In genomic region chr9:18743976-18744375, GRCh38 we compare ENCODE assay signal across 15 cellular contexts.
"Had no signal": no experiment of that assay in that cellular context is flagged by ENCODE, and none has a peak within 500 bp of the region (broad histone marks: within the 10 kb centered on the region; RNA-seq: fewer than 3 reads in every experiment).

No MANE protein-coding gene starts in this region.

- H3K27ac ChIP-seq: breast epithelium, parathyroid adenoma, testis, upper lobe of right lung had no signal

- H3K9me3 ChIP-seq: breast epithelium, testis, upper lobe of right lung had no signal

- DNase-seq: activated CD4-positive, alpha-beta T cell treated with anti-CD3 and anti-CD28 coated beads, Interleukin-2, amount 50 U/mL, for 48 hours; activated effector memory CD4-positive, alpha-beta T cell treated with anti-CD3 and anti-CD28 coated beads, Interleukin-2, amount 50 U/mL, for 16 hours; activated T-cell treated with anti-CD3 and anti-CD28 coated beads, Interleukin-2, amount 50 U/mL, for 4 hours; amygdala; retina; stimulated activated CD4-positive, alpha-beta T cell treated with anti-CD3 and anti-CD28 coated beads, Interleukin-15, amount 100 ng/mL, for 24 hours; stimulated activated CD4-positive, alpha-beta T cell treated with anti-CD3 and anti-CD28 coated beads, Interleukin-4, amount 100 ng/mL, for 24 hours; stimulated activated naive CD8-positive, alpha-beta T cell treated with anti-CD3 and anti-CD28 coated beads, Interleukin-15, amount 100 ng/mL, for 72 hours; SW 1271; testis; upper lobe of right lung had no signal

- H3K4me1 ChIP-seq: breast epithelium, testis had no signal

- H3K27me3 ChIP-seq: breast epithelium, testis, upper lobe of right lung had no signal

- H3K4me3 ChIP-seq: breast epithelium, testis, upper lobe of right lung had no signal

- H3K36me3 ChIP-seq: breast epithelium, upper lobe of right lung had no signal

- ATAC-seq: activated naive CD4-positive, alpha-beta T cell treated with anti-CD3 and anti-CD28 coated beads, Interleukin-2, amount 50 U/mL, for 72 hours; activated T-cell treated with anti-CD3 and anti-CD28 coated beads, Interleukin-2, amount 50 U/mL, for 4 hours; left lobe of liver; stimulated activated naive CD8-positive, alpha-beta T cell treated with anti-CD3 and anti-CD28 coated beads, Interleukin-15, amount 100 ng/mL, for 72 hours; upper lobe of right lung had no signal
